ENCODE assay signal across 2 cellular contexts in genomic region chr9:134158753-134159392, GRCh38.
TF ChIP-seq lines count a peak whose summit lies in the region.

No MANE protein-coding gene starts in this region.

TF ChIP-seq in GM12891, 5 proteins besides CTCF, POLR2A, EP300 and RAD21:
- 0 out of 2 replicates have a peak, but pooled peaks have one; percentile 19 for TF ChIP-seq POLR2AphosphoS5 (IDR thresholded peaks at IDR 0.05; ENCODE audit: low read depth, low read length)
- TF ChIP-seq POU2F2 (IDR thresholded peaks at IDR 0.05; ENCODE audit: low read depth, low read length), result no peak
- no peak for TF ChIP-seq TAF1 (IDR thresholded peaks at IDR 0.05; ENCODE audit: low read depth, low read length)
TF ChIP-seq in GM12891: peak in this region for 1.

TF ChIP-seq in K562, 482 proteins besides CTCF, POLR2A, EP300 and RAD21:
- TF ChIP-seq ZEB2 (IDR thresholded peaks at IDR 0.05) (no peak), TAL1 (IDR thresholded peaks at IDR 0.05) (no peak), E4F1 (CRISPR knock-in tag; IDR thresholded peaks at IDR 0.05; ENCODE audit: borderline replicate concordance) (no peak), MCM3 (IDR thresholded peaks at IDR 0.05) (no peak), POLR2G (IDR thresholded peaks at IDR 0.05; ENCODE audit: low read depth, low read length) (peak; percentile 61), POLR2B (IDR thresholded peaks at IDR 0.05; ENCODE audit: low read depth, partially characterized antibody) (peak; percentile 15)
- TF ChIP-seq, protein P1, sequence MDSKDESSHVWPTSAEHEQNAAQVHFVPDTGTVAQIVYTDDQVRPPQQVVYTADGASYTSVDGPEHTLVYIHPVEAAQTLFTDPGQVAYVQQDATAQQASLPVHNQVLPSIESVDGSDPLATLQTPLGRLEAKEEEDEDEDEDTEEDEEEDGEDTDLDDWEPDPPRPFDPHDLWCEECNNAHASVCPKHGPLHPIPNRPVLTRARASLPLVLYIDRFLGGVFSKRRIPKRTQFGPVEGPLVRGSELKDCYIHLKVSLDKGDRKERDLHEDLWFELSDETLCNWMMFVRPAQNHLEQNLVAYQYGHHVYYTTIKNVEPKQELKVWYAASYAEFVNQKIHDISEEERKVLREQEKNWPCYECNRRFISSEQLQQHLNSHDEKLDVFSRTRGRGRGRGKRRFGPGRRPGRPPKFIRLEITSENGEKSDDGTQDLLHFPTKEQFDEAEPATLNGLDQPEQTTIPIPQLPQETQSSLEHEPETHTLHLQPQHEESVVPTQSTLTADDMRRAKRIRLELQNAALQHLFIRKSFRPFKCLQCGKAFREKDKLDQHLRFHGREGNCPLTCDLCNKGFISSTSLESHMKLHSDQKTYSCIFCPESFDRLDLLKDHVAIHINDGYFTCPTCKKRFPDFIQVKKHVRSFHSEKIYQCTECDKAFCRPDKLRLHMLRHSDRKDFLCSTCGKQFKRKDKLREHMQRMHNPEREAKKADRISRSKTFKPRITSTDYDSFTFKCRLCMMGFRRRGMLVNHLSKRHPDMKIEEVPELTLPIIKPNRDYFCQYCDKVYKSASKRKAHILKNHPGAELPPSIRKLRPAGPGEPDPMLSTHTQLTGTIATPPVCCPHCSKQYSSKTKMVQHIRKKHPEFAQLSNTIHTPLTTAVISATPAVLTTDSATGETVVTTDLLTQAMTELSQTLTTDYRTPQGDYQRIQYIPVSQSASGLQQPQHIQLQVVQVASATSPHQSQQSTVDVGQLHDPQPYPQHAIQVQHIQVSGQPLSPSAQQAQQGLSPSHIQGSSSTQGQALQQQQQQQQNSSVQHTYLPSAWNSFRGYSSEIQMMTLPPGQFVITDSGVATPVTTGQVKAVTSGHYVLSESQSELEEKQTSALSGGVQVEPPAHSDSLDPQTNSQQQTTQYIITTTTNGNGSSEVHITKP (IDR thresholded peaks at IDR 0.05; ENCODE audit: partially characterized antibody), result no peak
